8 cellular contexts compared by ENCODE assay signal in the genomic region with DNA sequence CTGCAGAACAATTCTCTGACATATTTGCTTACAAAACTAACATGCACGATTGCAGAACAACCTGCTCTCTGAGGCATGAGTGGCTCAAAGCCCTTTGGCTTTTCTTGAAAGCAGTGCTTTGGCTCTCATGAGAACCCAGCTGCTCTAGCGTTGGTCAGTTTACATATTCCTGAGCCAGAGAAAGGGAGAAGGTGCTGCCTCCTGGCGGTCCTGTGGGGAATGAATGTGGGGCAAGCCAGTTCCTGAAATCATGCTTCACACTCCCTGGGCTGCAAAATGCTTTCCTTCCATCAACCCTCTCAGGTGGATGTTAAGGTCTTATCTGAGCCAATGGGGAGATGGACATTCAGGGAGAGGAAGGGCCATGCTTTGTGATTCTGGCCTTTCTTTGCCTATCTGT.
DNase-seq lines count a peak whose midpoint lies in the region; ATAC-seq, FAIRE-seq and TF ChIP-seq lines count a peak whose summit lies in the region.

No MANE protein-coding gene starts in this region.

- BruUV-seq in endothelial cell of umbilical vein (replicated peaks; lab: Mats Ljungman, UMichigan): no TSS peak

- dilution Hi-C loops in endothelial cell of umbilical vein (cut with MboI; ENCODE audit: extremely low pct_ligation_motif_present, low sequenced_read_pairs): no loop called here

- H3K27ac Mint-ChIP-seq in activated CD8-positive, alpha-beta T cell treated with anti-CD3 and anti-CD28 coated beads, Interleukin-2, amount 10 ng/mL, durations not matched to agents 7 days and 5 days: no peak overlapping the region
- H3K27ac Mint-ChIP-seq in naive thymus-derived CD8-positive, alpha-beta T cell: no peak overlapping the region
- no peak overlapping the region for H3K27ac Mint-ChIP-seq in stimulated activated effector memory CD8-positive, alpha-beta T cell treated with anti-CD3 and anti-CD28 coated beads, Interleukin-12 subunit alpha, Interleukin-12 subunit beta, amount 100 ng/mL, for 72 hours

- H3K4me1 Mint-ChIP-seq in activated CD8-positive, alpha-beta T cell treated with anti-CD3 and anti-CD28 coated beads, Interleukin-2, amount 10 ng/mL, durations not matched to agents 7 days and 5 days (ENCODE audit: low read depth): no peaks in the 10 kb centered on the region
- peaks cover 0 to 3% (median 0%) of the 10 kb centered on the region in 4 donors for H3K4me1 Mint-ChIP-seq in naive thymus-derived CD8-positive, alpha-beta T cell
- H3K4me1 Mint-ChIP-seq in stimulated activated effector memory CD8-positive, alpha-beta T cell treated with anti-CD3 and anti-CD28 coated beads, Interleukin-12 subunit alpha, Interleukin-12 subunit beta, amount 100 ng/mL, for 72 hours: no peaks in the 10 kb centered on the region

- no peak overlapping the region for H3K9ac ChIP-seq in endothelial cell of umbilical vein (replicated peaks; ENCODE audit: extremely low read depth, insufficient read depth, low read length)

- no peak overlapping the region for H3K4me2 ChIP-seq in endothelial cell of umbilical vein (ENCODE audit: insufficient read depth, low read length)

- no peaks in the 10 kb centered on the region for H3K79me2 ChIP-seq in endothelial cell of umbilical vein (ENCODE audit: control insufficient read depth, insufficient read depth, low read length)

- H3K4me1 ChIP-seq in endothelial cell of umbilical vein (ENCODE audit: control insufficient read depth, extremely low read depth, insufficient read depth, low read length): no peaks in the 10 kb centered on the region

- DNase-seq in Right ventricle myocardium superior: peak; percentile 66
- DNase-seq in Right ventricle myocardium inferior (ENCODE audit: missing footprints): no peak
- peak; percentile 5 for DNase-seq in NCI-H526 treated with DMSO at 0.1 percent for 48 hours (lab: John Stamatoyannopoulos, UW)
- peak; percentile 65 for DNase-seq in activated CD8-positive, alpha-beta T cell treated with anti-CD3 and anti-CD28 coated beads, Interleukin-2, amount 10 ng/mL, durations not matched to agents 7 days and 5 days
- peak; percentile 68 for DNase-seq in endothelial cell of umbilical vein (ENCODE audit: low read depth, low spot score)
- peak; percentile 19 to 77 (median 48) for DNase-seq in naive thymus-derived CD8-positive, alpha-beta T cell
- DNase-seq in stimulated activated effector memory CD8-positive, alpha-beta T cell treated with anti-CD3 and anti-CD28 coated beads, Interleukin-12 subunit alpha, Interleukin-12 subunit beta, amount 100 ng/mL, for 72 hours (ENCODE audit: low spot score in 2 of 2): peak; percentile 27 to 76

- no peak overlapping the region for H3K27ac ChIP-seq in endothelial cell of umbilical vein (ENCODE audit: insufficient read depth, low read depth, low read length)

- ATAC-seq in Right ventricle myocardium superior (ENCODE audit: poor library complexity) (peak; percentile 41), Right ventricle myocardium inferior (no peak), GM21825 (IDR thresholded peaks at IDR 0.05; ENCODE audit: unreplicated experiment) (no peak)
- no peak for ATAC-seq in activated CD8-positive, alpha-beta T cell treated with anti-CD3 and anti-CD28 coated beads, Interleukin-2, amount 10 ng/mL, durations not matched to agents 7 days and 5 days
- peak in 1 of 2 donors; percentile 63 for ATAC-seq in naive thymus-derived CD8-positive, alpha-beta T cell
- ATAC-seq in stimulated activated effector memory CD8-positive, alpha-beta T cell treated with anti-CD3 and anti-CD28 coated beads, Interleukin-12 subunit alpha, Interleukin-12 subunit beta, amount 100 ng/mL, for 72 hours: peak; percentile 61

- peaks cover 0 to 5% of the 10 kb centered on the region in 2 experiments for H3K27me3 ChIP-seq in endothelial cell of umbilical vein (ENCODE audit: control insufficient read depth in 2 of 2, insufficient read depth in 2 of 2, low read length in 2 of 2)

- H3K9me3 Mint-ChIP-seq in activated CD8-positive, alpha-beta T cell treated with anti-CD3 and anti-CD28 coated beads, Interleukin-2, amount 10 ng/mL, durations not matched to agents 7 days and 5 days (ENCODE audit: insufficient read depth): no peaks in the 10 kb centered on the region
- H3K9me3 Mint-ChIP-seq in naive thymus-derived CD8-positive, alpha-beta T cell: peaks cover 0 to 17% (median 0%) of the 10 kb centered on the region in 9 donors
- peaks cover 2% of the 10 kb centered on the region for H3K9me3 Mint-ChIP-seq in stimulated activated effector memory CD8-positive, alpha-beta T cell treated with anti-CD3 and anti-CD28 coated beads, Interleukin-12 subunit alpha, Interleukin-12 subunit beta, amount 100 ng/mL, for 72 hours

- H3K4me3 ChIP-seq in endothelial cell of umbilical vein (replicated peaks in 1 of 3; ENCODE audit: insufficient read depth in 1 of 3, low read depth in 1 of 3, low read length in 3 of 3): no peak overlapping the region

- FAIRE-seq in endothelial cell of umbilical vein (lab: Jason Lieb, UNC): peak; percentile 87

- no peak for TF ChIP-seq POLR2A in endothelial cell of umbilical vein (IDR thresholded peaks at IDR 0.05; ENCODE audit: low read depth, low read length)

- intact Hi-C loops in Right ventricle myocardium superior (cut with DNase I) (no loop called here), Right ventricle myocardium inferior (cut with DNase I) (loop anchor here (5.0 kb wide), 1 partner anchor 120 kb away; no protein-coding TSS in a partner anchor), endothelial cell of umbilical vein (cut with micrococcal nuclease) (loop anchor here (1.0 kb wide), 3 partner anchors 115 to 362 kb away; no protein-coding TSS in a partner anchor)

- H4K20me1 ChIP-seq in endothelial cell of umbilical vein (replicated peaks; ENCODE audit: control insufficient read depth, extremely low read depth, insufficient read depth, low read length): no peaks in the 10 kb centered on the region

- peak; percentile 72 to 81 for TF ChIP-seq CTCF in endothelial cell of umbilical vein (IDR thresholded peaks at IDR 0.05; ENCODE audit: extremely low read depth in 1 of 2, insufficient read depth in 1 of 2, low read depth in 1 of 2, low read length in 2 of 2)

- H3K27me3 Mint-ChIP-seq in activated CD8-positive, alpha-beta T cell treated with anti-CD3 and anti-CD28 coated beads, Interleukin-2, amount 10 ng/mL, durations not matched to agents 7 days and 5 days (ENCODE audit: low read depth): peaks cover 23% of the 10 kb centered on the region
- peaks cover 19 to 41% (median 26%) of the 10 kb centered on the region in 5 donors for H3K27me3 Mint-ChIP-seq in naive thymus-derived CD8-positive, alpha-beta T cell

- no peaks in the 10 kb centered on the region for H3K9me3 ChIP-seq in endothelial cell of umbilical vein (replicated peaks; ENCODE audit: control insufficient read depth, insufficient read depth, low read length)

- CTCF ChIA-PET in activated CD8-positive, alpha-beta T cell treated with anti-CD3 and anti-CD28 coated beads, Interleukin-2, amount 10 ng/mL, durations not matched to agents 7 days and 5 days (lab: Charles Lee): interaction anchor here (1.0 to 3.3 kb wide), 8 partner anchors 12 to 718 kb away, joined by 3 to 20 read pairs (median 4); no protein-coding TSS in a partner anchor
- CTCF ChIA-PET in endothelial cell of umbilical vein (lab: Charles Lee): interaction anchor here (0.6 to 6.5 kb wide), 43 partner anchors 9 to 729 kb away, joined by 3 to 132 read pairs (median 4); partner anchors contain the start of gene NLRP1

- H3K9me1 ChIP-seq in endothelial cell of umbilical vein (replicated peaks; ENCODE audit: control insufficient read depth, extremely low read depth, insufficient read depth, low read length): no peaks in the 10 kb centered on the region

- H3K4me3 Mint-ChIP-seq in activated CD8-positive, alpha-beta T cell treated with anti-CD3 and anti-CD28 coated beads, Interleukin-2, amount 10 ng/mL, durations not matched to agents 7 days and 5 days: no peak overlapping the region
- no peak overlapping the region for H3K4me3 Mint-ChIP-seq in naive thymus-derived CD8-positive, alpha-beta T cell
- no peak overlapping the region for H3K4me3 Mint-ChIP-seq in stimulated activated effector memory CD8-positive, alpha-beta T cell treated with anti-CD3 and anti-CD28 coated beads, Interleukin-12 subunit alpha, Interleukin-12 subunit beta, amount 100 ng/mL, for 72 hours

- POLR2A ChIA-PET in activated CD8-positive, alpha-beta T cell treated with anti-CD3 and anti-CD28 coated beads, Interleukin-2, amount 10 ng/mL, durations not matched to agents 7 days and 5 days (lab: Charles Lee): no interaction called here
- POLR2A ChIA-PET in endothelial cell of umbilical vein (lab: Charles Lee): no interaction called here
- POLR2A ChIA-PET in naive thymus-derived CD8-positive, alpha-beta T cell (lab: Charles Lee): interaction anchor here (0.7 to 0.8 kb wide), 2 partner anchors 119 to 123 kb away, joined by 3 read pairs; partner anchors contain the start of gene NLRP1

- no peaks in the 10 kb centered on the region for H3K36me3 ChIP-seq in endothelial cell of umbilical vein (ENCODE audit: control insufficient read depth in 2 of 2, extremely low read depth in 1 of 2, insufficient read depth in 2 of 2, low read length in 2 of 2)

- H2AFZ ChIP-seq in endothelial cell of umbilical vein (ENCODE audit: low read depth, low read length): no peak overlapping the region

- H3K36me3 Mint-ChIP-seq in activated CD8-positive, alpha-beta T cell treated with anti-CD3 and anti-CD28 coated beads, Interleukin-2, amount 10 ng/mL, durations not matched to agents 7 days and 5 days (ENCODE audit: low read depth): no peaks in the 10 kb centered on the region
- peaks cover 0 to 7% (median 0%) of the 10 kb centered on the region in 3 donors for H3K36me3 Mint-ChIP-seq in naive thymus-derived CD8-positive, alpha-beta T cell
- H3K36me3 Mint-ChIP-seq in stimulated activated effector memory CD8-positive, alpha-beta T cell treated with anti-CD3 and anti-CD28 coated beads, Interleukin-12 subunit alpha, Interleukin-12 subunit beta, amount 100 ng/mL, for 72 hours: no peaks in the 10 kb centered on the region

TF ChIP-seq in endothelial cell of umbilical vein, 7 proteins besides CTCF, POLR2A, EP300 and RAD21:
- TF ChIP-seq POLR2AphosphoS5 (IDR thresholded peaks at IDR 0.05; ENCODE audit: insufficient read depth, low read depth, low read length) (no peak), JUN (IDR thresholded peaks at IDR 0.05; ENCODE audit: borderline replicate concordance, insufficient read depth, insufficient read length, low read depth) (no peak), MYC (IDR thresholded peaks at IDR 0.05; ENCODE audit: low read depth, low read length) (no peak), EZH2 (IDR thresholded peaks at IDR 0.05; ENCODE audit: borderline replicate concordance, low read depth, low read length, severe bottlenecking) (no peak), GATA2 (IDR thresholded peaks at IDR 0.05; ENCODE audit: insufficient read depth, insufficient read length, low read depth, low read length) (no peak), FOS (IDR thresholded peaks at IDR 0.05; ENCODE audit: borderline replicate concordance, insufficient read depth, low read length) (no peak)
- TF ChIP-seq, protein P1, sequence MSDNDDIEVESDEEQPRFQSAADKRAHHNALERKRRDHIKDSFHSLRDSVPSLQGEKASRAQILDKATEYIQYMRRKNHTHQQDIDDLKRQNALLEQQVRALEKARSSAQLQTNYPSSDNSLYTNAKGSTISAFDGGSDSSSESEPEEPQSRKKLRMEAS (IDR thresholded peaks at IDR 0.05; ENCODE audit: insufficient read depth, insufficient read length): no peak
TF ChIP-seq in endothelial cell of umbilical vein: peak in this region for 0.

Comparison
In these comparisons a context has a peak if more than half of its experiments do, and no peak if none do; other contexts are left out.
1. ATAC-seq: peak in Right ventricle myocardium superior (single experiment) and stimulated activated effector memory CD8-positive, alpha-beta T cell treated with anti-CD3 and anti-CD28 coated beads, Interleukin-12 subunit alpha, Interleukin-12 subunit beta, amount 100 ng/mL, for 72 hours (single experiment); none in Right ventricle myocardium inferior (single experiment), activated CD8-positive, alpha-beta T cell treated with anti-CD3 and anti-CD28 coated beads, Interleukin-2, amount 10 ng/mL, durations not matched to agents 7 days and 5 days (single experiment) and GM21825 (single experiment).